ENCODE assay signal across 25 cellular contexts in the genomic region with DNA sequence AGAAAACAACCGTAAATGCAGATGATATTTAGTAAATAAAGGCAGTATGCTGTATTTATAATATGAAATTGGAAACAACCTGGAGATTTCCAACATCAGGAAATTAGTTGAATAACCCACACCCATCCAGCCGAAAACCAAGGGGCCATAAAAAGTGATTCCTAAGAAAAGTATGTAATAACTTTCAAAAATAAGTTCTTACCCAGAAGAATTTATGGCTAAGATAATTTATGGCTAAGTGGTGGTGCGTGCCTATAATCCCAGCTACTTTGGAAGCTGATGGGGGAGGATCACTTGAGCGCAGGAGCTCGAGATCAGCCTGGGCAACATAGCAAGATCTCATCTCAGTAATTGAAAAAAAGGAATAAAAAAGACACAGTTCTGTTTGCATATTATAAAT. TPM values are rescaled to one million over a fixed set of nuclear protein-coding genes. Genes with fewer than 3 reads are reported as not detected.
DNase-seq lines count a peak whose midpoint lies in the region; ATAC-seq and TF ChIP-seq lines count a peak whose summit lies in the region.
"Had no signal": no experiment of that assay in that cellular context is flagged by ENCODE, and none has a peak within 500 bp of the region (broad histone marks: within the 10 kb centered on the region; RNA-seq: fewer than 3 reads in every experiment).

No MANE protein-coding gene starts in this region.

- TF ChIP-seq POLR2A in breast epithelium (IDR thresholded peaks at IDR 0.05): no peak

- H3K36me3 ChIP-seq in BJ (ENCODE audit: control insufficient read depth, insufficient read depth, low read length) (no peaks in the 10 kb centered on the region), breast epithelium (peaks cover 5% of the 10 kb centered on the region)

- H3K27me3 ChIP-seq in BJ (ENCODE audit: control insufficient read depth, insufficient read depth, low read length) (no peaks in the 10 kb centered on the region), breast epithelium (no peaks in the 10 kb centered on the region)

- DNase-seq in BJ (ENCODE audit: low read depth) (peak; percentile 76), GM03348 (ENCODE audit: low spot score) (peak; percentile 22), amniotic epithelial cell (ENCODE audit: low read depth) (peak; percentile 39), breast epithelium (ENCODE audit: low spot score in 2 of 2) (no peak), NCI-H2029 (lab: John Stamatoyannopoulos, UW) (no peak), activated gamma-delta T cell (lab: John Stamatoyannopoulos, UW) (no peak)
- DNase-seq: Caco-2; CD8-positive, alpha-beta T cell; GM23248; H7; IMR-90; KG1; NCI-H1048; NCI-H1417; NCI-H1694; NCI-H2081; NCI-H2227 treated with DMSO at 0.1 percent for 48 hours; NCI-H526 treated with DMSO at 0.1 percent for 48 hours; Right ventricle myocardium superior; RPMI8226; T-cell had no signal

- H3K9me3 ChIP-seq in breast epithelium: no peaks in the 10 kb centered on the region
- H3K9me3 ChIP-seq: Caco-2 had no signal

- intact Hi-C loops in breast epithelium (cut with DNase I; ENCODE audit: low total_unique reads): no loop called here

- POLR2A ChIA-PET in BJ (lab: Charles Lee): no interaction called here

- no peaks in the 10 kb centered on the region for H3K4me1 ChIP-seq in breast epithelium
- H3K4me1 ChIP-seq: Caco-2 had no signal

- ATAC-seq in HG02610 (IDR thresholded peaks at IDR 0.05; ENCODE audit: unreplicated experiment): no peak
- ATAC-seq: CD8-positive, alpha-beta T cell; T-cell had no signal

- TF ChIP-seq CTCF in BJ (IDR thresholded peaks at IDR 0.05; ENCODE audit: insufficient read depth, low read depth, low read length): no peak
- TF ChIP-seq CTCF in breast epithelium (IDR thresholded peaks at IDR 0.05): no peak

- no peak overlapping the region for H3K27ac ChIP-seq in breast epithelium
- H3K27ac ChIP-seq: C4-2B had no signal

- CTCF ChIA-PET in BJ (lab: Yijun Ruan, JAX): no interaction called here

- H3K4me3 ChIP-seq in BJ (ENCODE audit: low read depth, low read length): no peak overlapping the region
- H3K4me3 ChIP-seq in breast epithelium: no peak overlapping the region
- H3K4me3 ChIP-seq: GM23248 had no signal

RNA-seq across cellular contexts. Expression of a gene that starts 43.2 kb away (rescaled TPM):
- 15.6 and 22.0 TPM in 2 replicates for polyA plus RNA-seq in BJ (2011; rRNA removed)
- 14.0 and 19.4 TPM in 2 replicates for polyA minus RNA-seq in BJ (2011; rRNA and poly(A)+ RNA removed)
- 10 to 100 TPM; 26.7 to 44.2 (median 34.1) TPM for total RNA-seq in breast epithelium

RNA-seq across cellular contexts. Expression of a gene that starts 58.6 kb away (rescaled TPM):
- polyA plus RNA-seq in BJ (2011; rRNA removed): not detected in 2 replicates
- not detected in 2 replicates for polyA minus RNA-seq in BJ (2011; rRNA and poly(A)+ RNA removed)
- total RNA-seq in breast epithelium: 1 to 10 TPM in 1 of 3 donors, under 1 TPM in 1, not detected in 1; 0.44 to 4.3 TPM
- total RNA-seq: Caco-2; CD8-positive, alpha-beta T cell; GM23248; H7; IMR-90; NCI-H460; Right ventricle myocardium superior; SK-MEL-5; T-cell had no signal
- polyA plus RNA-seq: GM23248, IMR-90 had no signal

Comparison
In these comparisons a context has a peak if more than half of its experiments do, and no peak if none do; other contexts are left out.
1. DNase-seq: peak in BJ (single experiment), GM03348 (single experiment) and amniotic epithelial cell (single experiment); none in breast epithelium (0 of 2), NCI-H2029 (single experiment) and activated gamma-delta T cell (single experiment).